ENCODE assay signal across 8 cellular contexts in the genomic region with DNA sequence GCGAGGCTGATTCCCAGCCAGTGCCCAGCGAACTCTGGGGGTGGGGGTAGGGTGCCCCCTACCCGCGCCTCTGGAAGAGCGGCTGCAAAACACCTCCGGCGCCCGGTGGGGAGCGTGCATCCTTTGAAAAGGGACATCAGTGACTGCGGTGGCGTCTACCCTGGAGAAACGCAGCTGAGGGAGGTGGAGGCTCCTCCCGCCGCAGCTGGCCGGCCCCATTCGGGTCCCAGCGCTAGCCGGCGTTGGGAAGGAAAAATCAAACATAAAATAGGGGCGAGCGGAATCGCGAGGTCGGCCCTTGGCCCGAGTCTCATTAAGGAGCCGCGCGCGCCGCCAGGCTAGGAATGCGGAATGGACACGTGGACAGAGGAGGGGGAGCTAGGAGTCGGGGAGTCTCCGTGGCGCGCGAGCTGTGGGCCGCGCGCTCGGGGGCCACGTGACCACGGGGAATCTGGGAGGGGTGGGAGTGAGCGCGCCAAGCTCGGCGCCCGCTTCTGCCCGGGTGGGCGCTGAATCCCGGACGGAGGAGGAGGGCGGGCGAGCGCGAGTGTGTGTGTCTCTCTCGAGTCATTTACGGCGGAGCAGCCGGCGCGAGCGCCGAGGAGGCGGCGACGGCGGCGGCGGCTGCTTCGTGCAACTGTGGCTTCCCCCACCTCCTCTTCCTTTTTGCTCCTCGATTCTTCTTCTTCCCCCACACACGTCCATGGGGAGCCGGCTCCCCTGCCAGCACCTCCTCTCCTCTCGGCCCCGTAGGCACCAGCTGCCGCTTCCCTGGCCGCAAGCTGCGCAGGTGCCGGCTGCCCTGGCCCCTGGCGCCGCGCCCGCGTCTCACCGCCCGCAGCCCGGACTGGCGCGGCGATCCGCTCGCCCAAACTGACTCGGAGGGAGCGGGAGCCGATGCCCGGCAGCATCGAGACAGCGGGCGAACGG. TPM values are rescaled to one million over a fixed set of nuclear protein-coding genes. Genes with fewer than 3 reads are reported as not detected.
DNase-seq lines count a peak whose midpoint lies in the region; ATAC-seq and TF ChIP-seq lines count a peak whose summit lies in the region.

TMEM132E (plus strand) TSS at position 566 of the 930 bp plus-strand sequence. CDS start 1,495 bp downstream, outside the sequence.

- POLR2A ChIA-PET in AG04449 (lab: Yijun Ruan, JAX): no interaction called here

- ATAC-seq in omental fat pad (ENCODE audit: low FRiP score) (peak; percentile 78), GM18511 (IDR thresholded peaks at IDR 0.05; ENCODE audit: unreplicated experiment) (no peak), GM18907 (IDR thresholded peaks at IDR 0.05; ENCODE audit: unreplicated experiment) (no peak)

- peak within 1 kb of the TSS; percentile 41 for H3K4me3 ChIP-seq in AG04449 (ENCODE audit: low read depth, low read length)

- no peaks in the 10 kb centered on the region for H3K9me3 Mint-ChIP-seq in HFFc6

- TF ChIP-seq CTCF in AG04449 (IDR thresholded peaks at IDR 0.05; ENCODE audit: insufficient read depth, low read length, missing control alignments) (no peak), HFFc6 (IDR thresholded peaks at IDR 0.05) (no peak), omental fat pad (IDR thresholded peaks at IDR 0.05) (no peak)

- H3K4me1 Mint-ChIP-seq in HFFc6 (ENCODE audit: low read depth): no peaks in the 10 kb centered on the region

- DNase-seq in AG04449 (ENCODE audit: low read depth, low spot score): no peak
- no peak for DNase-seq in HFFc6
- DNase-seq in activated T-cell treated with anti-CD3 and anti-CD28 coated beads, Interleukin-2, amount 50 U/mL, for 48 hours: peak; percentile 27 to 49
- DNase-seq in head of caudate nucleus: peak; percentile 50 to 90 (median 82)
- DNase-seq in omental fat pad (ENCODE audit: low spot score): peak; percentile 29
- DNase-seq in DMS153 (lab: John Stamatoyannopoulos, UW): no peak

- H3K36me3 Mint-ChIP-seq in HFFc6 (ENCODE audit: low read depth): no peaks in the 10 kb centered on the region

- peak within 1 kb of the TSS; percentile 43; the same call in 1 of the 2 replicates for H3K4me3 Mint-ChIP-seq in HFFc6

- CTCF ChIA-PET in AG04449 (lab: Yijun Ruan, JAX): interaction anchor here (1.3 kb wide), 1 partner anchor 541 kb away, joined by 4 read pairs; the partner anchor contains the start of gene RAD51D

- intact Hi-C loops in head of caudate nucleus (cut with DNase I): no loop called here

- H3K27me3 Mint-ChIP-seq in HFFc6 (ENCODE audit: insufficient read depth): peaks cover 44% of the 10 kb centered on the region

- H3K27ac Mint-ChIP-seq in HFFc6: no peak within 1 kb of the TSS

RNA-seq across cellular contexts. Expression of gene TMEM132E, which starts in this region (rescaled TPM):
- not detected for total RNA-seq in HFFc6 (2021; fragmentation: NEBNext Ultra II Directional; extraction: Animal tissue kit (Norgen Biotek cat#: 25700))
- under 1 TPM in 2 of 4 donors, not detected in 2; 0.13 to 0.19 TPM for total RNA-seq in omental fat pad

Comparison
In these comparisons a context has a peak if more than half of its experiments do, and no peak if none do; other contexts are left out.
1. Peak in DNase-seq and ATAC-seq in omental fat pad; RNA of the gene not detected or under 1 TPM.
2. DNase-seq: peak in activated T-cell treated with anti-CD3 and anti-CD28 coated beads, Interleukin-2, amount 50 U/mL, for 48 hours (2 of 2) and head of caudate nucleus (42 of 42); none in AG04449 (single experiment), HFFc6 (single experiment) and DMS153 (single experiment).